ENCODE assay signal across 1 cellular context in the genomic region with DNA sequence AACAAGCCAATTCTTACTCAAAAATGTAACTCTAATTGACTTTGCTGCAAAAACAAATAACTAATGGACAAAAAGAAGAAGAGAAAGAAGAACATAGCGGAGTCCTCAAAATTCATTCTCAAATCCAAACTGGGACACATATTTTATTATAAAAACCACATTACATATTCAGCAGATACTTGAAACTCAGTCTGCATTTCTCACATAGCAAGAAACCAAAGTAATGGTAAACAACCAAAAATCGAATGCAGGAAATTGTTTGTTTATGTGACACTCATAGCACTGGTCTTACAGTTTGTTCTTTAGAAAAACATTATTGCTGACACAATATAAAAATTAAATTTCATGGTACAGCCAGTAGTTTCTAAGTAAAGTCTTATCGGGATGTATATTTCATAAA.
TF ChIP-seq lines count a peak whose summit lies in the region.

No MANE protein-coding gene starts in this region.

TF ChIP-seq in GM23338, 12 proteins besides CTCF, POLR2A, EP300 and RAD21 (continued from another document):
- TF ChIP-seq, protein P1, sequence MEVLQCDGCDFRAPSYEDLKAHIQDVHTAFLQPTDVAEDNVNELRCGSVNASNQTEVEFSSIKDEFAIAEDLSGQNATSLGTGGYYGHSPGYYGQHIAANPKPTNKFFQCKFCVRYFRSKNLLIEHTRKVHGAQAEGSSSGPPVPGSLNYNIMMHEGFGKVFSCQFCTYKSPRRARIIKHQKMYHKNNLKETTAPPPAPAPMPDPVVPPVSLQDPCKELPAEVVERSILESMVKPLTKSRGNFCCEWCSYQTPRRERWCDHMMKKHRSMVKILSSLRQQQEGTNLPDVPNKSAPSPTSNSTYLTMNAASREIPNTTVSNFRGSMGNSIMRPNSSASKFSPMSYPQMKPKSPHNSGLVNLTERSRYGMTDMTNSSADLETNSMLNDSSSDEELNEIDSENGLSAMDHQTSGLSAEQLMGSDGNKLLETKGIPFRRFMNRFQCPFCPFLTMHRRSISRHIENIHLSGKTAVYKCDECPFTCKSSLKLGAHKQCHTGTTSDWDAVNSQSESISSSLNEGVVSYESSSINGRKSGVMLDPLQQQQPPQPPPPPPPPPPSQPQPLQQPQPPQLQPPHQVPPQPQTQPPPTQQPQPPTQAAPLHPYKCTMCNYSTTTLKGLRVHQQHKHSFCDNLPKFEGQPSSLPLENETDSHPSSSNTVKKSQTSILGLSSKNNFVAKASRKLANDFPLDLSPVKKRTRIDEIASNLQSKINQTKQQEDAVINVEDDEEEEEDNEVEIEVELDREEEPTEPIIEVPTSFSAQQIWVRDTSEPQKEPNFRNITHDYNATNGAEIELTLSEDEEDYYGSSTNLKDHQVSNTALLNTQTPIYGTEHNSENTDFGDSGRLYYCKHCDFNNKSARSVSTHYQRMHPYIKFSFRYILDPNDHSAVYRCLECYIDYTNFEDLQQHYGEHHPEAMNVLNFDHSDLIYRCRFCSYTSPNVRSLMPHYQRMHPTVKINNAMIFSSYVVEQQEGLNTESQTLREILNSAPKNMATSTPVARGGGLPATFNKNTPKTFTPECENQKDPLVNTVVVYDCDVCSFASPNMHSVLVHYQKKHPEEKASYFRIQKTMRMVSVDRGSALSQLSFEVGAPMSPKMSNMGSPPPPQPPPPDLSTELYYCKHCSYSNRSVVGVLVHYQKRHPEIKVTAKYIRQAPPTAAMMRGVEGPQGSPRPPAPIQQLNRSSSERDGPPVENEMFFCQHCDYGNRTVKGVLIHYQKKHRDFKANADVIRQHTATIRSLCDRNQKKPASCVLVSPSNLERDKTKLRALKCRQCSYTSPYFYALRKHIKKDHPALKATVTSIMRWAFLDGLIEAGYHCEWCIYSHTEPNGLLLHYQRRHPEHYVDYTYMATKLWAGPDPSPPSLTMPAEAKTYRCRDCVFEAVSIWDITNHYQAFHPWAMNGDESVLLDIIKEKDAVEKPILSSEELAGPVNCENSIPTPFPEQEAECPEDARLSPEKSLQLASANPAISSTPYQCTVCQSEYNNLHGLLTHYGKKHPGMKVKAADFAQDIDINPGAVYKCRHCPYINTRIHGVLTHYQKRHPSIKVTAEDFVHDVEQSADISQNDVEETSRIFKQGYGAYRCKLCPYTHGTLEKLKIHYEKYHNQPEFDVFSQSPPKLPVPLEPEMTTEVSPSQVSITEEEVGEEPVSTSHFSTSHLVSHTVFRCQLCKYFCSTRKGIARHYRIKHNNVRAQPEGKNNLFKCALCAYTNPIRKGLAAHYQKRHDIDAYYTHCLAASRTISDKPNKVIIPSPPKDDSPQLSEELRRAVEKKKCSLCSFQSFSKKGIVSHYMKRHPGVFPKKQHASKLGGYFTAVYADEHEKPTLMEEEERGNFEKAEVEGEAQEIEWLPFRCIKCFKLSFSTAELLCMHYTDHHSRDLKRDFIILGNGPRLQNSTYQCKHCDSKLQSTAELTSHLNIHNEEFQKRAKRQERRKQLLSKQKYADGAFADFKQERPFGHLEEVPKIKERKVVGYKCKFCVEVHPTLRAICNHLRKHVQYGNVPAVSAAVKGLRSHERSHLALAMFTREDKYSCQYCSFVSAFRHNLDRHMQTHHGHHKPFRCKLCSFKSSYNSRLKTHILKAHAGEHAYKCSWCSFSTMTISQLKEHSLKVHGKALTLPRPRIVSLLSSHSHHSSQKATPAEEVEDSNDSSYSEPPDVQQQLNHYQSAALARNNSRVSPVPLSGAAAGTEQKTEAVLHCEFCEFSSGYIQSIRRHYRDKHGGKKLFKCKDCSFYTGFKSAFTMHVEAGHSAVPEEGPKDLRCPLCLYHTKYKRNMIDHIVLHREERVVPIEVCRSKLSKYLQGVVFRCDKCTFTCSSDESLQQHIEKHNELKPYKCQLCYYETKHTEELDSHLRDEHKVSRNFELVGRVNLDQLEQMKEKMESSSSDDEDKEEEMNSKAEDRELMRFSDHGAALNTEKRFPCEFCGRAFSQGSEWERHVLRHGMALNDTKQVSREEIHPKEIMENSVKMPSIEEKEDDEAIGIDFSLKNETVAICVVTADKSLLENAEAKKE (CRISPR knock-in tag; IDR thresholded peaks at IDR 0.05) = no peak
- no peak for TF ChIP-seq EZH2phosphoT487 (IDR thresholded peaks at IDR 0.05; ENCODE audit: unreplicated experiment)
- TF ChIP-seq POLR2AphosphoS5 (IDR thresholded peaks at IDR 0.05; ENCODE audit: low read depth) = no peak
- no peak for TF ChIP-seq ZNF114 (CRISPR knock-in tag; IDR thresholded peaks at IDR 0.05)
- no peak for TF ChIP-seq CREB1 (CRISPR knock-in tag; IDR thresholded peaks at IDR 0.05; ENCODE audit: low read depth)
- TF ChIP-seq EZH2 (IDR thresholded peaks at IDR 0.05; ENCODE audit: low read depth, unreplicated experiment) = no peak
- no peak for TF ChIP-seq NANOG (IDR thresholded peaks at IDR 0.05; ENCODE audit: borderline replicate concordance)
- no peak for TF ChIP-seq ZNF331 (CRISPR knock-in tag; IDR thresholded peaks at IDR 0.05; ENCODE audit: low read depth)
